Comparison of ENCODE assay signal across 33 cellular contexts in the genomic region with DNA sequence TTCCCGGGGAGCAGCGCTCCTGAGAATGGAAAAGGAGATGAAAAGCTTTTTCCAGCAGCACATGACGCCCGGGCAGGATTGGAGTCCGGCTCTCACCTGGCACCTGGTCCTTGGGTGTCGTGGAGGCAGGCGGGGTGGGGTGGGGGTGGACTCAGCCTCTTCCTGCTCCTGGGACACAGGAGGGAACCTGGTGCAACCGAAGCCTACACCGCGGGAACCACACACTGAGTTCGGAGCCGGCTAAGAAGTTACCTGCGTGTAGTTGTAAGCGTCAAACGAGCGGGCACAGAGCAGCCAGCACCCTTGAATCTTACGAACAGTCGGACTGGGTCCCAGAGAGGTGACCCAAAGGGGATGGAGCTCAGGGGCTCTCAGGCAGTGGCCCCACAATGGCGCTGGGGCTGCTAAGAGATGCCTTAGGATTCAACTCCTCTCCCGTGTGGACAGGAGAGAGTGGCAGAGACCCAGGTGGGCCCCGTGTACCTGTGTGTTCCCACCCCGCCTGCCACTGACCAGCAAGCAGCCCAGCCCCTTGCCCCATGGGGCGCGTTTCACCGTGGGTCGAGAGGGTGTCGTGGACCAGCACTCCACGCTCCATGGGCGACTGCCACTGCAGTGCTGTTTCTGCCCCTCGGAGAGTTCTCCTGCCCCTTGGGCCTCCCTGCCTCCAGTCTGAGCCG.
A peak's percentile ranks its signal among the peaks of the same experiment; 100 is the strongest.
DNase-seq lines count a peak whose midpoint lies in the region; ATAC-seq, FAIRE-seq and TF ChIP-seq lines count a peak whose summit lies in the region.
"Had no signal": no experiment of that assay in that cellular context is flagged by ENCODE, and none has a peak within 500 bp of the region (broad histone marks: within the 10 kb centered on the region; RNA-seq: fewer than 3 reads in every experiment).

No MANE protein-coding gene starts in this region.

- no peak overlapping the region for H2AFZ ChIP-seq in SK-N-SH (ENCODE audit: low read depth)
- no peak overlapping the region for H2AFZ ChIP-seq in mesenchymal stem cell (ENCODE audit: low read depth, low read length)
- H2AFZ ChIP-seq: GM23248 had no signal

- WGBS in SK-N-SH (ENCODE audit: low lambda C conversion rate): 89% methylated on average over 31 of the region's 31 CpGs
- 87% methylated on average over 31 of the region's 31 CpGs for whole genome bisulfite sequencing in mesenchymal stem cell

- H3K79me1 ChIP-seq in mesenchymal stem cell (replicated peaks; ENCODE audit: low read length, poor library complexity, severe bottlenecking): peaks cover 2% of the 10 kb centered on the region

- no peak overlapping the region for H3K4me2 ChIP-seq in SK-N-SH
- H3K4me2 ChIP-seq in mesenchymal stem cell (ENCODE audit: low read length, poor library complexity, severe bottlenecking): peak overlapping the region; percentile 13

- peak; percentile 26 for DNase-seq in SK-N-SH
- peak; percentile 5 for DNase-seq in GM12891 (ENCODE audit: insufficient read length, low spot score)
- DNase-seq in coronary artery (ENCODE audit: low spot score): peak; percentile 68
- no peak for DNase-seq in mesenchymal stem cell
- no peak for DNase-seq in natural killer cell
- DNase-seq: activated CD4-positive, alpha-beta memory T cell treated with anti-CD3 and anti-CD28 coated beads for 36 hours; activated CD4-positive, CD25-positive, alpha-beta regulatory T cell; anterior cingulate cortex; COR-L47; DMS53; effector memory CD4-positive, alpha-beta T cell; GM23248; KBM-7; NCI-H1092; NCI-H1694; NCI-H446; NCI-H748 treated with DMSO at 0.1 percent for 48 hours; ovary; stimulated activated naive B cell treated with anti-CD40 and anti-IgM and Interleukin-4, amounts not matched to agents 10 μg/mL and 1 μg/mL and 100 μg/mL, for 72 hours had no signal

- no peak overlapping the region for H3K18ac ChIP-seq in mesenchymal stem cell (ENCODE audit: low read depth in 1 of 2, low read length in 2 of 2)

- no peak overlapping the region for H2BK12ac ChIP-seq in mesenchymal stem cell (ENCODE audit: low read length in 2 of 2)

- H3K4me3 ChIP-seq in SK-N-SH (ENCODE audit: low read depth in 2 of 2, low read length in 1 of 2) (no peak overlapping the region), coronary artery (no peak overlapping the region), mesenchymal stem cell (ENCODE audit: insufficient read depth in 1 of 2, low read depth in 1 of 2, low read length in 2 of 2) (no peak overlapping the region)
- H3K4me3 ChIP-seq: GM23248, ovary, skin epidermis, upper lobe of left lung had no signal

- H3K9me2 ChIP-seq in SK-N-SH: no peaks in the 10 kb centered on the region

- H3K27ac ChIP-seq in SK-N-SH (ENCODE audit: low read depth in 2 of 2, low read length in 1 of 2) (no peak overlapping the region), coronary artery (no peak overlapping the region), mesenchymal stem cell (ENCODE audit: low read length, poor library complexity, severe bottlenecking) (no peak overlapping the region)
- H3K27ac ChIP-seq: 22Rv1, C4-2B, GM23248, ovary, skin epidermis, upper lobe of left lung had no signal

- H2BK15ac ChIP-seq in mesenchymal stem cell (ENCODE audit: low read depth, poor library complexity, severe bottlenecking): no peak overlapping the region

- no peak for TF ChIP-seq POLR2A in GM12891 (IDR thresholded peaks at IDR 0.05; ENCODE audit: low read depth, low read length)

- no peak for TF ChIP-seq RAD21 in SK-N-SH (IDR thresholded peaks at IDR 0.05; ENCODE audit: low read length)

- no peaks in the 10 kb centered on the region for H3F3A ChIP-seq in SK-N-SH (replicated peaks; ENCODE audit: insufficient read depth)

- FAIRE-seq in GM12891 (lab: Jason Lieb, UNC): no peak
- FAIRE-seq: bronchial epithelial cell, colon, HTR-8/SVneo, keratinocyte, TTC549 had no signal

- no peaks in the 10 kb centered on the region for H3K9me3 Mint-ChIP-seq in natural killer cell
- H3K9me3 Mint-ChIP-seq: activated CD4-positive, alpha-beta memory T cell treated with anti-CD3 and anti-CD28 coated beads for 36 hours; activated naive CD4-positive, alpha-beta T cell treated with anti-CD3 and anti-CD28 coated beads, Interleukin-2, amount 50 U/mL, for 24 hours; nephron; stimulated activated naive B cell treated with anti-CD40 and anti-IgM and Interleukin-4, amounts not matched to agents 10 μg/mL and 1 μg/mL and 100 μg/mL, for 72 hours had no signal

- ATAC-seq in SK-N-SH treated with all-trans-retinoic acid at 6 μM for 48 hours (no peak), GM18907 (IDR thresholded peaks at IDR 0.05; ENCODE audit: unreplicated experiment) (no peak), HG03135 (IDR thresholded peaks at IDR 0.05; ENCODE audit: unreplicated experiment) (no peak), natural killer cell (no peak)
- ATAC-seq: stimulated activated naive B cell treated with anti-CD40 and anti-IgM and Interleukin-4, amounts not matched to agents 10 μg/mL and 1 μg/mL and 100 μg/mL, for 72 hours had no signal

- no peak overlapping the region for H3K4me3 Mint-ChIP-seq in natural killer cell
- H3K4me3 Mint-ChIP-seq: activated CD4-positive, alpha-beta memory T cell treated with anti-CD3 and anti-CD28 coated beads for 36 hours; activated naive CD4-positive, alpha-beta T cell treated with anti-CD3 and anti-CD28 coated beads, Interleukin-2, amount 50 U/mL, for 24 hours; nephron; stimulated activated naive B cell treated with anti-CD40 and anti-IgM and Interleukin-4, amounts not matched to agents 10 μg/mL and 1 μg/mL and 100 μg/mL, for 72 hours had no signal

- POLR2A ChIA-PET in SK-N-SH (lab: Yijun Ruan, JAX): no interaction called here

- no peak overlapping the region for H3K27ac Mint-ChIP-seq in natural killer cell
- H3K27ac Mint-ChIP-seq: activated CD4-positive, alpha-beta memory T cell treated with anti-CD3 and anti-CD28 coated beads for 36 hours; activated naive CD4-positive, alpha-beta T cell treated with anti-CD3 and anti-CD28 coated beads, Interleukin-2, amount 50 U/mL, for 24 hours; nephron; stimulated activated naive B cell treated with anti-CD40 and anti-IgM and Interleukin-4, amounts not matched to agents 10 μg/mL and 1 μg/mL and 100 μg/mL, for 72 hours had no signal

- H3K23ac ChIP-seq in mesenchymal stem cell (ENCODE audit: low read length in 2 of 2): no peak overlapping the region

- H4K20me1 ChIP-seq in SK-N-SH (ENCODE audit: insufficient read depth): no peaks in the 10 kb centered on the region

- no peaks in the 10 kb centered on the region for H3K4me1 ChIP-seq in SK-N-SH (ENCODE audit: control insufficient read depth in 1 of 2, insufficient read depth in 2 of 2, low read depth in 1 of 2, low read length in 1 of 2)
- peaks cover 18% of the 10 kb centered on the region for H3K4me1 ChIP-seq in mesenchymal stem cell (ENCODE audit: control insufficient read depth, insufficient read depth, low read depth, low read length)

- H3K36me3 Mint-ChIP-seq in natural killer cell: no peaks in the 10 kb centered on the region
- H3K36me3 Mint-ChIP-seq: activated CD4-positive, alpha-beta memory T cell treated with anti-CD3 and anti-CD28 coated beads for 36 hours; activated naive CD4-positive, alpha-beta T cell treated with anti-CD3 and anti-CD28 coated beads, Interleukin-2, amount 50 U/mL, for 24 hours had no signal

- H4K8ac ChIP-seq in mesenchymal stem cell (ENCODE audit: low read length): peak overlapping the region; percentile 9

- intact Hi-C loops in natural killer cell (cut with micrococcal nuclease): no loop called here

- no peak overlapping the region for H4K91ac ChIP-seq in mesenchymal stem cell (ENCODE audit: low read length)

- H3K4me1 Mint-ChIP-seq in natural killer cell: peaks cover 9 to 10% of the 10 kb centered on the region in 2 donors
- H3K4me1 Mint-ChIP-seq: nephron had no signal

- peak overlapping the region; percentile 9 for H2BK5ac ChIP-seq in mesenchymal stem cell (ENCODE audit: low read depth, low read length, poor library complexity, severe bottlenecking)

- H2AK5ac ChIP-seq in mesenchymal stem cell (ENCODE audit: low read length, severe bottlenecking): peak overlapping the region; percentile 67

- CTCF ChIA-PET in SK-N-SH (lab: Yijun Ruan, JAX): no interaction called here

- H3K79me2 ChIP-seq in SK-N-SH (ENCODE audit: insufficient read depth): no peaks in the 10 kb centered on the region

- no peak overlapping the region for H3K4ac ChIP-seq in mesenchymal stem cell (ENCODE audit: low read depth in 1 of 2, low read length in 2 of 2)

- H3K9ac ChIP-seq in SK-N-SH: no peak overlapping the region
- no peak overlapping the region for H3K9ac ChIP-seq in mesenchymal stem cell (ENCODE audit: low read length)
- H3K9ac ChIP-seq: GM23248 had no signal

- TF ChIP-seq EP300 in SK-N-SH (IDR thresholded peaks at IDR 0.05; ENCODE audit: borderline replicate concordance in 1 of 2, low read depth in 1 of 2, low read length in 1 of 2): no peak

- H2BK120ac ChIP-seq in mesenchymal stem cell (ENCODE audit: low read depth, low read length): no peak overlapping the region

- H3K36me3 ChIP-seq in SK-N-SH (replicated peaks in 1 of 2; ENCODE audit: control insufficient read depth in 1 of 2, insufficient read depth in 2 of 2, low read length in 1 of 2): no peaks in the 10 kb centered on the region
- peaks cover 0 to 5% of the 10 kb centered on the region in 2 experiments for H3K36me3 ChIP-seq in mesenchymal stem cell (ENCODE audit: control insufficient read depth in 1 of 2, insufficient read depth in 2 of 2, low read depth in 1 of 2, low read length in 2 of 2)
- H3K36me3 ChIP-seq: ovary, upper lobe of left lung had no signal

- H3K9me3 ChIP-seq in SK-N-SH: no peaks in the 10 kb centered on the region
- H3K9me3 ChIP-seq in mesenchymal stem cell (ENCODE audit: control insufficient read depth, low read length): no peaks in the 10 kb centered on the region
- H3K9me3 ChIP-seq: ovary, upper lobe of left lung had no signal

- H3K27me3 ChIP-seq in SK-N-SH (ENCODE audit: insufficient read depth): no peaks in the 10 kb centered on the region
- H3K27me3 ChIP-seq in mesenchymal stem cell (ENCODE audit: control insufficient read depth in 1 of 2, insufficient read depth in 1 of 2, low read length in 2 of 2): no peaks in the 10 kb centered on the region
- H3K27me3 ChIP-seq: ovary, upper lobe of left lung had no signal

- no peak overlapping the region for H3K14ac ChIP-seq in mesenchymal stem cell (ENCODE audit: low read length in 2 of 2)

- TF ChIP-seq CTCF in SK-N-SH (IDR thresholded peaks at IDR 0.05) (no peak), coronary artery (IDR thresholded peaks at IDR 0.05) (no peak), natural killer cell (IDR thresholded peaks at IDR 0.05) (no peak)

- no peaks in the 10 kb centered on the region for H3K27me3 Mint-ChIP-seq in natural killer cell (ENCODE audit: low read depth in 2 of 2)
- H3K27me3 Mint-ChIP-seq: activated CD4-positive, alpha-beta memory T cell treated with anti-CD3 and anti-CD28 coated beads for 36 hours; activated naive CD4-positive, alpha-beta T cell treated with anti-CD3 and anti-CD28 coated beads, Interleukin-2, amount 50 U/mL, for 24 hours had no signal

TF ChIP-seq in SK-N-SH, 30 proteins besides CTCF, POLR2A, EP300 and RAD21 (continues in another document):
- TF ChIP-seq TEAD4 (IDR thresholded peaks at IDR 0.05; ENCODE audit: borderline replicate concordance, insufficient read depth): no peak

TF ChIP-seq in SK-N-SH treated with all-trans-retinoic acid at 6 μM for 48 hours, 23 proteins besides CTCF, POLR2A, EP300 and RAD21 (continues in another document):
- TF ChIP-seq TOX (CRISPR knock-in tag; IDR thresholded peaks at IDR 0.05; ENCODE audit: borderline replicate concordance): no peak

TF ChIP-seq in GM12891, 5 proteins besides CTCF, POLR2A, EP300 and RAD21 (continues in another document):
- no peak for TF ChIP-seq POLR2AphosphoS5 (IDR thresholded peaks at IDR 0.05; ENCODE audit: low read depth, low read length)

Comparison
In these comparisons a context has a peak if more than half of its experiments do, and no peak if none do; other contexts are left out.
1. DNase-seq: peak in SK-N-SH (single experiment), GM12891 (single experiment) and coronary artery (single experiment); none in mesenchymal stem cell (single experiment) and natural killer cell (single experiment).